In the genomic region with DNA sequence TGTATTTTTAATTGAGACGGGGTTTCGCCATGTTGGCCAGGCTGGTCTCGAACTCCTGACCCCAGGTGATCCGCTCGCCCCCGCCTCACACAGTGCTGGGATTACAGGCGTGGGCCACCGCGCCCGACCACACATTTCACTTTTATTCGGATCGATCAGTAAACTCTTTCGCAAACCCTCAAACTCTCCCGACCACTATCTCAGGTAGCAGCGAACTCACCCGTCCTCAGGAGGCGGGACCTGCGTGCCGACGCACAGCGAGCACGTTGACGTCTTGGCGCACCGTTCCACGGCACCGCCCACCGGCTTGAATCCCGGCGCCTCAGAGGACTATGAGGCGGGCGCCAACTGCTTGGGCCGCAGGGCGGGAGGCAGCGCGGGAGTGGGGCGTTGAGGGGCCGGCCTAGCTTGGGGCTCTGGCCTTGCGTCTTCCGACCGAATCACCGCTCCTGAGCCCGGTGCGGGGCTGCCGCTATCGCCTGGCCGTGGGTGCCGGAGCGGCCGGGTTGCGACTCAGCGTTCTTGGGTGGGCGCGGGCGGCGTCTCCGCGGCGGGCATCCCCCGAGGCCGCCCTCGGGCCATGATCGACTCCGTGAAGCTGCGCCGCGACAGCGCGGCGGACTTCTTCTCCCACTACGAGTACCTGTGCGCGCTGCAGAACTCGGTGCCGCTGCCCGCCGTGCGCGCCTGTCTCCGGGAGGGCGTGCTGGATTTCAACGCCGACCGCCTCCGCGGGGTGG, we compare ENCODE assay signal across 1 cellular context.
TF ChIP-seq lines count a peak whose summit lies in the region.

A gene with protein sequence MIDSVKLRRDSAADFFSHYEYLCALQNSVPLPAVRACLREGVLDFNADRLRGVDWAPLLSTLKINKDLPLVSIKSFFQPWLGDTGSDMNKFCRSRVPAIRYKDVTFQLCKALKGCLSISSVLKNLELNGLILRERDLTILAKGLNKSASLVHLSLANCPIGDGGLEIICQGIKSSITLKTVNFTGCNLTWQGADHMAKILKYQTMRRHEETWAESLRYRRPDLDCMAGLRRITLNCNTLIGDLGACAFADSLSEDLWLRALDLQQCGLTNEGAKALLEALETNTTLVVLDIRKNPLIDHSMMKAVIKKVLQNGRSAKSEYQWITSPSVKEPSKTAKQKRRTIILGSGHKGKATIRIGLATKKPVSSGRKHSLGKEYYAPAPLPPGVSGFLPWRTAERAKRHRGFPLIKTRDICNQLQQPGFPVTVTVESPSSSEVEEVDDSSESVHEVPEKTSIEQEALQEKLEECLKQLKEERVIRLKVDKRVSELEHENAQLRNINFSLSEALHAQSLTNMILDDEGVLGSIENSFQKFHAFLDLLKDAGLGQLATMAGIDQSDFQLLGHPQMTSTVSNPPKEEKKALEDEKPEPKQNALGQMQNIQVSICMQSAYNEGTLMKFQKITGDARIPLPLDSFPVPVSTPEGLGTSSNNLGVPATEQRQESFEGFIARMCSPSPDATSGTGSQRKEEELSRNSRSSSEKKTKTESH (plus strand): TSS at position 305 of the 740 bp plus-strand sequence. CDS start 276 bp downstream, at position 581.

TF ChIP-seq in HepG2, 621 proteins besides CTCF, POLR2A, EP300 and RAD21 (continued from another document and continues in another):
- TF ChIP-seq, protein P1, sequence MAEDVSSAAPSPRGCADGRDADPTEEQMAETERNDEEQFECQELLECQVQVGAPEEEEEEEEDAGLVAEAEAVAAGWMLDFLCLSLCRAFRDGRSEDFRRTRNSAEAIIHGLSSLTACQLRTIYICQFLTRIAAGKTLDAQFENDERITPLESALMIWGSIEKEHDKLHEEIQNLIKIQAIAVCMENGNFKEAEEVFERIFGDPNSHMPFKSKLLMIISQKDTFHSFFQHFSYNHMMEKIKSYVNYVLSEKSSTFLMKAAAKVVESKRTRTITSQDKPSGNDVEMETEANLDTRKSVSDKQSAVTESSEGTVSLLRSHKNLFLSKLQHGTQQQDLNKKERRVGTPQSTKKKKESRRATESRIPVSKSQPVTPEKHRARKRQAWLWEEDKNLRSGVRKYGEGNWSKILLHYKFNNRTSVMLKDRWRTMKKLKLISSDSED (CRISPR knock-in tag; IDR thresholded peaks at IDR 0.05) = no peak
- no peak for TF ChIP-seq TAF15 (IDR thresholded peaks at IDR 0.05; ENCODE audit: low read depth, low read length, poor library complexity, severe bottlenecking)
- TF ChIP-seq PHF5A (CRISPR knock-in tag; IDR thresholded peaks at IDR 0.05; ENCODE audit: low read depth, unreplicated experiment) = no peak
- peak; percentile 76 for TF ChIP-seq ZNF746 (CRISPR knock-in tag; IDR thresholded peaks at IDR 0.05)
- TF ChIP-seq, protein P2, sequence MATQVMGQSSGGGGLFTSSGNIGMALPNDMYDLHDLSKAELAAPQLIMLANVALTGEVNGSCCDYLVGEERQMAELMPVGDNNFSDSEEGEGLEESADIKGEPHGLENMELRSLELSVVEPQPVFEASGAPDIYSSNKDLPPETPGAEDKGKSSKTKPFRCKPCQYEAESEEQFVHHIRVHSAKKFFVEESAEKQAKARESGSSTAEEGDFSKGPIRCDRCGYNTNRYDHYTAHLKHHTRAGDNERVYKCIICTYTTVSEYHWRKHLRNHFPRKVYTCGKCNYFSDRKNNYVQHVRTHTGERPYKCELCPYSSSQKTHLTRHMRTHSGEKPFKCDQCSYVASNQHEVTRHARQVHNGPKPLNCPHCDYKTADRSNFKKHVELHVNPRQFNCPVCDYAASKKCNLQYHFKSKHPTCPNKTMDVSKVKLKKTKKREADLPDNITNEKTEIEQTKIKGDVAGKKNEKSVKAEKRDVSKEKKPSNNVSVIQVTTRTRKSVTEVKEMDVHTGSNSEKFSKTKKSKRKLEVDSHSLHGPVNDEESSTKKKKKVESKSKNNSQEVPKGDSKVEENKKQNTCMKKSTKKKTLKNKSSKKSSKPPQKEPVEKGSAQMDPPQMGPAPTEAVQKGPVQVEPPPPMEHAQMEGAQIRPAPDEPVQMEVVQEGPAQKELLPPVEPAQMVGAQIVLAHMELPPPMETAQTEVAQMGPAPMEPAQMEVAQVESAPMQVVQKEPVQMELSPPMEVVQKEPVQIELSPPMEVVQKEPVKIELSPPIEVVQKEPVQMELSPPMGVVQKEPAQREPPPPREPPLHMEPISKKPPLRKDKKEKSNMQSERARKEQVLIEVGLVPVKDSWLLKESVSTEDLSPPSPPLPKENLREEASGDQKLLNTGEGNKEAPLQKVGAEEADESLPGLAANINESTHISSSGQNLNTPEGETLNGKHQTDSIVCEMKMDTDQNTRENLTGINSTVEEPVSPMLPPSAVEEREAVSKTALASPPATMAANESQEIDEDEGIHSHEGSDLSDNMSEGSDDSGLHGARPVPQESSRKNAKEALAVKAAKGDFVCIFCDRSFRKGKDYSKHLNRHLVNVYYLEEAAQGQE (IDR thresholded peaks at IDR 0.05; ENCODE audit: borderline replicate concordance in 1 of 2, low read depth in 1 of 2, low read length in 2 of 2) = no peak; a peak in 1 of 4 replicates
- TF ChIP-seq ZMYM2 (CRISPR knock-in tag; IDR thresholded peaks at IDR 0.05) = peak; percentile 94
- TF ChIP-seq ZFP36 (IDR thresholded peaks at IDR 0.05; ENCODE audit: borderline replicate concordance, low read depth, low read length, partially characterized antibody) = no peak
- TF ChIP-seq ZKSCAN1 (IDR thresholded peaks at IDR 0.05; ENCODE audit: low read length) = no peak
- TF ChIP-seq U2AF1 (optimal IDR thresholded peaks at IDR 0.05; ENCODE audit: low read depth, low read length) = no peak
- TF ChIP-seq, protein P3, sequence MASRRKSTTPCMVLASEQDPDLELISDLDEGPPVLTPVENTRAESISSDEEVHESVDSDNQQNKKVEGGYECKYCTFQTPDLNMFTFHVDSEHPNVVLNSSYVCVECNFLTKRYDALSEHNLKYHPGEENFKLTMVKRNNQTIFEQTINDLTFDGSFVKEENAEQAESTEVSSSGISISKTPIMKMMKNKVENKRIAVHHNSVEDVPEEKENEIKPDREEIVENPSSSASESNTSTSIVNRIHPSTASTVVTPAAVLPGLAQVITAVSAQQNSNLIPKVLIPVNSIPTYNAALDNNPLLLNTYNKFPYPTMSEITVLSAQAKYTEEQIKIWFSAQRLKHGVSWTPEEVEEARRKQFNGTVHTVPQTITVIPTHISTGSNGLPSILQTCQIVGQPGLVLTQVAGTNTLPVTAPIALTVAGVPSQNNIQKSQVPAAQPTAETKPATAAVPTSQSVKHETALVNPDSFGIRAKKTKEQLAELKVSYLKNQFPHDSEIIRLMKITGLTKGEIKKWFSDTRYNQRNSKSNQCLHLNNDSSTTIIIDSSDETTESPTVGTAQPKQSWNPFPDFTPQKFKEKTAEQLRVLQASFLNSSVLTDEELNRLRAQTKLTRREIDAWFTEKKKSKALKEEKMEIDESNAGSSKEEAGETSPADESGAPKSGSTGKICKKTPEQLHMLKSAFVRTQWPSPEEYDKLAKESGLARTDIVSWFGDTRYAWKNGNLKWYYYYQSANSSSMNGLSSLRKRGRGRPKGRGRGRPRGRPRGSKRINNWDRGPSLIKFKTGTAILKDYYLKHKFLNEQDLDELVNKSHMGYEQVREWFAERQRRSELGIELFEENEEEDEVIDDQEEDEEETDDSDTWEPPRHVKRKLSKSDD (CRISPR knock-in tag; IDR thresholded peaks at IDR 0.05; ENCODE audit: low read depth) = no peak
- TF ChIP-seq ZNF841 (CRISPR knock-in tag; IDR thresholded peaks at IDR 0.05; ENCODE audit: borderline replicate concordance) = no peak
- TF ChIP-seq, protein P4, sequence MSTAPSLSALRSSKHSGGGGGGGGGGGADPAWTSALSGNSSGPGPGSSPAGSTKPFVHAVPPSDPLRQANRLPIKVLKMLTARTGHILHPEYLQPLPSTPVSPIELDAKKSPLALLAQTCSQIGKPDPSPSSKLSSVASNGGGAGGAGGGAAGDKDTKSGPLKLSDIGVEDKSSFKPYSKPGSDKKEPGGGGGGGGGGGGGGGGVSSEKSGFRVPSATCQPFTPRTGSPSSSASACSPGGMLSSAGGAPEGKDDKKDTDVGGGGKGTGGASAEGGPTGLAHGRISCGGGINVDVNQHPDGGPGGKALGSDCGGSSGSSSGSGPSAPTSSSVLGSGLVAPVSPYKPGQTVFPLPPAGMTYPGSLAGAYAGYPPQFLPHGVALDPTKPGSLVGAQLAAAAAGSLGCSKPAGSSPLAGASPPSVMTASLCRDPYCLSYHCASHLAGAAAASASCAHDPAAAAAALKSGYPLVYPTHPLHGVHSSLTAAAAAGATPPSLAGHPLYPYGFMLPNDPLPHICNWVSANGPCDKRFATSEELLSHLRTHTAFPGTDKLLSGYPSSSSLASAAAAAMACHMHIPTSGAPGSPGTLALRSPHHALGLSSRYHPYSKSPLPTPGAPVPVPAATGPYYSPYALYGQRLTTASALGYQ (CRISPR knock-in tag; IDR thresholded peaks at IDR 0.05) = no peak; the same call in none of the 2 replicates
- peak; percentile 64; the same call in 1 of the 2 replicates for TF ChIP-seq MIER3 (CRISPR knock-in tag; IDR thresholded peaks at IDR 0.05; ENCODE audit: borderline replicate concordance)
- TF ChIP-seq, protein P5, sequence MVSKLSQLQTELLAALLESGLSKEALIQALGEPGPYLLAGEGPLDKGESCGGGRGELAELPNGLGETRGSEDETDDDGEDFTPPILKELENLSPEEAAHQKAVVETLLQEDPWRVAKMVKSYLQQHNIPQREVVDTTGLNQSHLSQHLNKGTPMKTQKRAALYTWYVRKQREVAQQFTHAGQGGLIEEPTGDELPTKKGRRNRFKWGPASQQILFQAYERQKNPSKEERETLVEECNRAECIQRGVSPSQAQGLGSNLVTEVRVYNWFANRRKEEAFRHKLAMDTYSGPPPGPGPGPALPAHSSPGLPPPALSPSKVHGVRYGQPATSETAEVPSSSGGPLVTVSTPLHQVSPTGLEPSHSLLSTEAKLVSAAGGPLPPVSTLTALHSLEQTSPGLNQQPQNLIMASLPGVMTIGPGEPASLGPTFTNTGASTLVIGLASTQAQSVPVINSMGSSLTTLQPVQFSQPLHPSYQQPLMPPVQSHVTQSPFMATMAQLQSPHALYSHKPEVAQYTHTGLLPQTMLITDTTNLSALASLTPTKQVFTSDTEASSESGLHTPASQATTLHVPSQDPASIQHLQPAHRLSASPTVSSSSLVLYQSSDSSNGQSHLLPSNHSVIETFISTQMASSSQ (IDR thresholded peaks at IDR 0.05; ENCODE audit: low read depth) = no peak
- TF ChIP-seq, protein P5 (CRISPR knock-in tag; IDR thresholded peaks at IDR 0.05; ENCODE audit: borderline replicate concordance) = peak; percentile 57; the same call in 1 of the 2 replicates
- no peak for TF ChIP-seq ETV6 (CRISPR knock-in tag; conservative IDR thresholded peaks at IDR 0.05)
- peak; percentile 96 for TF ChIP-seq POLR2G (IDR thresholded peaks at IDR 0.05; ENCODE audit: low read depth, low read length)
- TF ChIP-seq BCL6 (CRISPR knock-in tag; IDR thresholded peaks at IDR 0.05) = no peak
- no peak for TF ChIP-seq HMG20B (CRISPR knock-in tag; conservative IDR thresholded peaks at IDR 0.05)
- no peak for TF ChIP-seq ZNF879 (CRISPR knock-in tag; IDR thresholded peaks at IDR 0.05)
- TF ChIP-seq, protein P6, sequence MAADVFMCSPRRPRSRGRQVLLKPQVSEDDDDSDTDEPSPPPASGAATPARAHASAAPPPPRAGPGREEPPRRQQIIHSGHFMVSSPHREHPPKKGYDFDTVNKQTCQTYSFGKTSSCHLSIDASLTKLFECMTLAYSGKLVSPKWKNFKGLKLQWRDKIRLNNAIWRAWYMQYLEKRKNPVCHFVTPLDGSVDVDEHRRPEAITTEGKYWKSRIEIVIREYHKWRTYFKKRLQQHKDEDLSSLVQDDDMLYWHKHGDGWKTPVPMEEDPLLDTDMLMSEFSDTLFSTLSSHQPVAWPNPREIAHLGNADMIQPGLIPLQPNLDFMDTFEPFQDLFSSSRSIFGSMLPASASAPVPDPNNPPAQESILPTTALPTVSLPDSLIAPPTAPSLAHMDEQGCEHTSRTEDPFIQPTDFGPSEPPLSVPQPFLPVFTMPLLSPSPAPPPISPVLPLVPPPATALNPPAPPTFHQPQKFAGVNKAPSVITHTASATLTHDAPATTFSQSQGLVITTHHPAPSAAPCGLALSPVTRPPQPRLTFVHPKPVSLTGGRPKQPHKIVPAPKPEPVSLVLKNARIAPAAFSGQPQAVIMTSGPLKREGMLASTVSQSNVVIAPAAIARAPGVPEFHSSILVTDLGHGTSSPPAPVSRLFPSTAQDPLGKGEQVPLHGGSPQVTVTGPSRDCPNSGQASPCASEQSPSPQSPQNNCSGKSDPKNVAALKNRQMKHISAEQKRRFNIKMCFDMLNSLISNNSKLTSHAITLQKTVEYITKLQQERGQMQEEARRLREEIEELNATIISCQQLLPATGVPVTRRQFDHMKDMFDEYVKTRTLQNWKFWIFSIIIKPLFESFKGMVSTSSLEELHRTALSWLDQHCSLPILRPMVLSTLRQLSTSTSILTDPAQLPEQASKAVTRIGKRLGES (CRISPR knock-in tag; IDR thresholded peaks at IDR 0.05; ENCODE audit: borderline replicate concordance) = no peak
- peak; percentile 92; the same call in 1 of the 2 replicates for TF ChIP-seq ZNF678 (CRISPR knock-in tag; IDR thresholded peaks at IDR 0.05)
- TF ChIP-seq SOX13 (IDR thresholded peaks at IDR 0.05) = no peak
- peak in 1 of 2 experiments; percentile 40; a peak in 1 of 4 replicates for TF ChIP-seq SOX13 (CRISPR knock-in tag; conservative IDR thresholded peaks at IDR 0.05 in 1 of 2, IDR thresholded peaks at IDR 0.05 in 1 of 2)
- no peak for TF ChIP-seq ZNF337 (CRISPR knock-in tag; IDR thresholded peaks at IDR 0.05; ENCODE audit: borderline replicate concordance, low read depth)
- TF ChIP-seq RFXAP (CRISPR knock-in tag; IDR thresholded peaks at IDR 0.05; ENCODE audit: borderline replicate concordance) = peak; percentile 46; the same call in 1 of the 2 replicates
- peak; percentile 92 for TF ChIP-seq ZNF230 (CRISPR knock-in tag; IDR thresholded peaks at IDR 0.05)
- TF ChIP-seq ZNF232 (CRISPR knock-in tag; IDR thresholded peaks at IDR 0.05; ENCODE audit: borderline replicate concordance) = peak; percentile 12; the same call in 1 of the 2 replicates
- TF ChIP-seq ZNF292 (CRISPR knock-in tag; IDR thresholded peaks at IDR 0.05; ENCODE audit: borderline replicate concordance, low read depth) = peak; percentile 21; the same call in 1 of the 2 replicates
- 0 out of 2 replicates have a peak, but pooled peaks have one; percentile 34 for TF ChIP-seq ZFP62 (CRISPR knock-in tag; IDR thresholded peaks at IDR 0.05)
- TF ChIP-seq ZFX (CRISPR knock-in tag; IDR thresholded peaks at IDR 0.05; ENCODE audit: low read depth) = peak; percentile 96
- TF ChIP-seq SKI (IDR thresholded peaks at IDR 0.05; ENCODE audit: partially characterized antibody) = peak; percentile 7
- TF ChIP-seq ZNF264 (CRISPR knock-in tag; IDR thresholded peaks at IDR 0.05) = peak; percentile 80
- TF ChIP-seq KDM5A (IDR thresholded peaks at IDR 0.05; ENCODE audit: borderline replicate concordance, low read length) = peak; percentile 50; the same call in 1 of the 2 replicates
- TF ChIP-seq ZNF33B (CRISPR knock-in tag; IDR thresholded peaks at IDR 0.05) = no peak
- TF ChIP-seq HDAC2 (CRISPR knock-in tag; IDR thresholded peaks at IDR 0.05) = peak; percentile 66; the same call in 1 of the 2 replicates
- peak; percentile 95 for TF ChIP-seq SALL2 (CRISPR knock-in tag; IDR thresholded peaks at IDR 0.05)
